Comparison of ENCODE assay signal across 17 cellular contexts in genomic region chr1:161196111-161196510, GRCh38. TPM values are rescaled to one million over a fixed set of nuclear protein-coding genes. Genes with fewer than 3 reads are reported as not detected.
DNase-seq lines count a peak whose midpoint lies in the region; ATAC-seq and TF ChIP-seq lines count a peak whose summit lies in the region.
"Had no signal": no experiment of that assay in that cellular context is flagged by ENCODE, and none has a peak within 500 bp of the region (broad histone marks: within the 10 kb centered on the region; RNA-seq: fewer than 3 reads in every experiment).

No MANE protein-coding gene starts in this region.

- H3K4me2 ChIP-seq in fibroblast of lung (ENCODE audit: extremely low read depth, insufficient read depth, low read length): no peak overlapping the region

- no peaks in the 10 kb centered on the region for H4K20me1 ChIP-seq in fibroblast of lung (ENCODE audit: control insufficient read depth, extremely low read depth, insufficient read depth, low read length)

- intact Hi-C loops in transverse colon (cut with DNase I; ENCODE audit: low total_unique reads): no loop called here

- no peak for DNase-seq in activated naive CD8-positive, alpha-beta T cell treated with anti-CD3 and anti-CD28 coated beads, Interleukin-2, amount 50 U/mL, for 24 hours
- no peak for DNase-seq in fibroblast of lung (ENCODE audit: low read depth in 2 of 2)
- DNase-seq in osteocyte (ENCODE audit: extremely low spot score, unreplicated experiment): no peak
- no peak for DNase-seq in transverse colon
- DNase-seq in NCI-H69 (lab: John Stamatoyannopoulos, UW): no peak
- no peak for DNase-seq in NCI-H2171 (lab: John Stamatoyannopoulos, UW)
- no peak for DNase-seq in mesothelial cell of epicardium (ENCODE audit: low spot score in 2 of 2, unreplicated experiment in 2 of 2)
- DNase-seq: activated CD8-positive, alpha-beta memory T cell treated with anti-CD3 and anti-CD28 coated beads, Interleukin-2, amount 50 U/mL, for 48 hours; activated naive CD8-positive, alpha-beta T cell treated with anti-CD3 and anti-CD28 coated beads, Interleukin-2, amount 10 ng/mL, durations not matched to agents 7 days and 5 days; CD8-positive, alpha-beta memory T cell; NCI-H1092 treated with DMSO at 0.1 percent for 48 hours; NCI-H345; stimulated activated CD4-positive, alpha-beta T cell treated with anti-CD3 and anti-CD28 coated beads, Interleukin-4, amount 100 ng/mL, for 24 hours had no signal

- H3K36me3 ChIP-seq in fibroblast of lung (ENCODE audit: control insufficient read depth, insufficient read depth, low read length) (peaks cover 13% of the 10 kb centered on the region), transverse colon (no peaks in the 10 kb centered on the region)

- H3K4me3 ChIP-seq in fibroblast of lung (replicated peaks in 1 of 4; ENCODE audit: control extremely low read depth in 1 of 4, insufficient read depth in 1 of 4, low read depth in 3 of 4, low read length in 4 of 4) (no peak overlapping the region), transverse colon (peak overlapping the region in 1 of 4 donors; percentile 37)

- H3K9ac ChIP-seq in fibroblast of lung (ENCODE audit: insufficient read depth, low read length): no peak overlapping the region

- H3K27me3 ChIP-seq in fibroblast of lung (ENCODE audit: control insufficient read depth, insufficient read depth, low read length) (no peaks in the 10 kb centered on the region), transverse colon (no peaks in the 10 kb centered on the region)

- ATAC-seq in activated naive CD8-positive, alpha-beta T cell treated with anti-CD3 and anti-CD28 coated beads, Interleukin-2, amount 50 U/mL, for 24 hours: no peak
- ATAC-seq: WTC11 had no signal

- WGBS in transverse colon (ENCODE audit: low coverage in 1 of 2), 2 donors: 80 to 95% methylated on average over 1 to 6 of the region's 7 CpGs

- H3K9me3 ChIP-seq in fibroblast of lung (ENCODE audit: control insufficient read depth, insufficient read depth, low read depth, low read length): no peaks in the 10 kb centered on the region
- H3K9me3 ChIP-seq in transverse colon: no peaks in the 10 kb centered on the region

- H3K27me3 Mint-ChIP-seq in activated naive CD8-positive, alpha-beta T cell: no peaks in the 10 kb centered on the region
- H3K27me3 Mint-ChIP-seq in activated naive CD8-positive, alpha-beta T cell treated with anti-CD3 and anti-CD28 coated beads, Interleukin-2, amount 50 U/mL, for 24 hours: no peaks in the 10 kb centered on the region
- H3K27me3 Mint-ChIP-seq in osteocyte (ENCODE audit: unreplicated experiment): no peaks in the 10 kb centered on the region
- no peaks in the 10 kb centered on the region for H3K27me3 Mint-ChIP-seq in mesothelial cell of epicardium (ENCODE audit: low read depth)
- H3K27me3 Mint-ChIP-seq: activated naive CD8-positive, alpha-beta T cell treated with anti-CD3 and anti-CD28 coated beads, Interleukin-2, amount 10 ng/mL, durations not matched to agents 7 days and 5 days; IgD-negative memory B cell had no signal

- peaks cover 44% of the 10 kb centered on the region for H3K4me1 ChIP-seq in fibroblast of lung (ENCODE audit: control insufficient read depth, extremely low read depth, insufficient read depth, low read length)
- peaks cover 28 to 43% (median 29%) of the 10 kb centered on the region in 4 donors for H3K4me1 ChIP-seq in transverse colon

- peaks cover 46% of the 10 kb centered on the region for H3K4me1 Mint-ChIP-seq in activated naive CD8-positive, alpha-beta T cell (ENCODE audit: low read depth)
- peaks cover 41% of the 10 kb centered on the region for H3K4me1 Mint-ChIP-seq in activated naive CD8-positive, alpha-beta T cell treated with anti-CD3 and anti-CD28 coated beads, Interleukin-2, amount 50 U/mL, for 24 hours
- H3K4me1 Mint-ChIP-seq in osteocyte (ENCODE audit: unreplicated experiment) (peaks cover 47% of the 10 kb centered on the region), mesothelial cell of epicardium (peaks cover 44% of the 10 kb centered on the region)

- peak overlapping the region; percentile 68 for H3K27ac Mint-ChIP-seq in activated naive CD8-positive, alpha-beta T cell
- no peak overlapping the region for H3K27ac Mint-ChIP-seq in activated naive CD8-positive, alpha-beta T cell treated with anti-CD3 and anti-CD28 coated beads, Interleukin-2, amount 50 U/mL, for 24 hours
- H3K27ac Mint-ChIP-seq in osteocyte (ENCODE audit: unreplicated experiment) (peak overlapping the region; percentile 7), mesothelial cell of epicardium (no peak overlapping the region)
- H3K27ac Mint-ChIP-seq: WTC11 had no signal

- no peak for TF ChIP-seq EP300 in transverse colon (IDR thresholded peaks at IDR 0.05; ENCODE audit: low read depth)

- H2AFZ ChIP-seq in fibroblast of lung (ENCODE audit: low read length): no peak overlapping the region

- H3K4me3 Mint-ChIP-seq in activated naive CD8-positive, alpha-beta T cell: no peak overlapping the region
- no peak overlapping the region for H3K4me3 Mint-ChIP-seq in activated naive CD8-positive, alpha-beta T cell treated with anti-CD3 and anti-CD28 coated beads, Interleukin-2, amount 50 U/mL, for 24 hours
- H3K4me3 Mint-ChIP-seq in osteocyte (ENCODE audit: unreplicated experiment) (no peak overlapping the region), mesothelial cell of epicardium (no peak overlapping the region)
- H3K4me3 Mint-ChIP-seq: activated naive CD8-positive, alpha-beta T cell treated with anti-CD3 and anti-CD28 coated beads, Interleukin-2, amount 10 ng/mL, durations not matched to agents 7 days and 5 days had no signal

- H3K27ac ChIP-seq in fibroblast of lung (ENCODE audit: insufficient read depth, low read length) (peak overlapping the region; percentile 95), transverse colon (peak overlapping the region; percentile 90 to 98 (median 94))

- H3K9me3 Mint-ChIP-seq in activated naive CD8-positive, alpha-beta T cell (ENCODE audit: low read depth): no peaks in the 10 kb centered on the region
- H3K9me3 Mint-ChIP-seq in activated naive CD8-positive, alpha-beta T cell treated with anti-CD3 and anti-CD28 coated beads, Interleukin-2, amount 50 U/mL, for 24 hours: no peaks in the 10 kb centered on the region
- H3K9me3 Mint-ChIP-seq in osteocyte (ENCODE audit: unreplicated experiment) (no peaks in the 10 kb centered on the region), mesothelial cell of epicardium (no peaks in the 10 kb centered on the region)
- H3K9me3 Mint-ChIP-seq: activated naive CD8-positive, alpha-beta T cell treated with anti-CD3 and anti-CD28 coated beads, Interleukin-2, amount 10 ng/mL, durations not matched to agents 7 days and 5 days; CD8-positive, alpha-beta memory T cell; IgD-negative memory B cell; WTC11 had no signal

- no peak for TF ChIP-seq POLR2A in transverse colon (IDR thresholded peaks at IDR 0.05)

- TF ChIP-seq CTCF in fibroblast of lung (conservative IDR thresholded peaks at IDR 0.05 in 1 of 2, IDR thresholded peaks at IDR 0.05 in 1 of 2; ENCODE audit: low read depth in 1 of 2, low read length in 2 of 2) (no peak), osteocyte (IDR thresholded peaks at IDR 0.05) (no peak), transverse colon (IDR thresholded peaks at IDR 0.05) (no peak), mesothelial cell of epicardium (IDR thresholded peaks at IDR 0.05; ENCODE audit: unreplicated experiment) (no peak)

- no peaks in the 10 kb centered on the region for H3K36me3 Mint-ChIP-seq in activated naive CD8-positive, alpha-beta T cell
- no peaks in the 10 kb centered on the region for H3K36me3 Mint-ChIP-seq in activated naive CD8-positive, alpha-beta T cell treated with anti-CD3 and anti-CD28 coated beads, Interleukin-2, amount 50 U/mL, for 24 hours (ENCODE audit: low read depth)
- peaks cover 2% of the 10 kb centered on the region for H3K36me3 Mint-ChIP-seq in osteocyte (ENCODE audit: unreplicated experiment)
- no peaks in the 10 kb centered on the region for H3K36me3 Mint-ChIP-seq in mesothelial cell of epicardium
- H3K36me3 Mint-ChIP-seq: activated naive CD8-positive, alpha-beta T cell treated with anti-CD3 and anti-CD28 coated beads, Interleukin-2, amount 10 ng/mL, durations not matched to agents 7 days and 5 days; IgD-negative memory B cell had no signal

- in situ Hi-C loops in transverse colon (cut with MboI; ENCODE audit: low pct_ligation_motif_present in 1 of 4, low pct_unique_long_range_greater_than_20kb in 1 of 4, low sequenced_read_pairs in 3 of 4): no loop called here

- H3K79me2 ChIP-seq in fibroblast of lung (ENCODE audit: control insufficient read depth, insufficient read depth, low read length): peaks cover 10% of the 10 kb centered on the region

RNA-seq across cellular contexts. Expression of gene ADAMTS4, which starts 2.7 kb away (rescaled TPM):
- total RNA-seq in fibroblast of lung: 0.51 and 1.3 TPM in 2 replicates
- 0.75 and 1.0 TPM in 2 replicates for polyA plus RNA-seq in fibroblast of lung
- polyA plus RNA-seq in fibroblast of lung (2012): 1.3 and 1.9 TPM in 2 replicates
- 6.6 and 14.3 TPM in 2 replicates for polyA minus RNA-seq in fibroblast of lung (ENCODE audit: low replicate concordance)
- 1.2 TPM in 2 replicates for total RNA-seq in osteocyte
- 10 to 100 TPM in 2 of 4 donors, 1 to 10 TPM in 2; 1.2 to 34.8 (median 7.2) TPM for total RNA-seq in transverse colon
- 6.8 to 9.9 TPM (median 9.2 TPM) in 3 replicates for total RNA-seq in mesothelial cell of epicardium
- polyA plus RNA-seq: IgD-negative memory B cell had no signal

RNA-seq across cellular contexts. Expression of gene NDUFS2, which starts 6.1 kb away (rescaled TPM):
- total RNA-seq in fibroblast of lung (142 and 194 TPM in 2 replicates), osteocyte (82.0 and 82.5 TPM in 2 replicates), transverse colon (100 to 1,000 TPM in 3 of 4 donors, 10 to 100 TPM in 1; 82.6 to 209 (median 144) TPM), mesothelial cell of epicardium (70.1 to 72.0 TPM (median 70.8 TPM) in 3 replicates)
- 135 and 141 TPM in 2 replicates for polyA plus RNA-seq in fibroblast of lung
- polyA plus RNA-seq in fibroblast of lung (2012): 104 and 105 TPM in 2 replicates
- polyA minus RNA-seq in fibroblast of lung (ENCODE audit: low replicate concordance): 144 and 179 TPM in 2 replicates

RNA-seq across cellular contexts. Expression of gene B4GALT3, which starts 18.8 kb away (rescaled TPM):
- total RNA-seq in fibroblast of lung (13.4 and 18.7 TPM in 2 replicates), osteocyte (21.7 and 24.3 TPM in 2 replicates), transverse colon (10 to 100 TPM in 3 of 4 donors, 1 to 10 TPM in 1; 3.0 to 71.4 (median 26.6) TPM), mesothelial cell of epicardium (38.0 to 43.0 TPM (median 40.5 TPM) in 3 replicates)
- 17.8 and 19.2 TPM in 2 replicates for polyA plus RNA-seq in fibroblast of lung
- polyA plus RNA-seq in fibroblast of lung (2012): 18.9 and 19.1 TPM in 2 replicates
- 28.8 and 39.9 TPM in 2 replicates for polyA minus RNA-seq in fibroblast of lung (ENCODE audit: low replicate concordance)

RNA-seq across cellular contexts. Expression of gene FCER1G, which starts 19.0 kb away (rescaled TPM):
- total RNA-seq in fibroblast of lung (not detected in 2 replicates), osteocyte (not detected in 2 replicates), transverse colon (100 to 1,000 TPM in 1 of 4 donors, 10 to 100 TPM in 3; 20.9 to 194 (median 49.2) TPM), mesothelial cell of epicardium (0.40 to 1.8 TPM (median 1.3 TPM) in 3 replicates)
- 0.21 and 0.85 TPM in 2 replicates for polyA plus RNA-seq in fibroblast of lung
- 0.23 and 0.43 TPM in 2 replicates for polyA plus RNA-seq in fibroblast of lung (2012)
- not detected in 2 replicates for polyA minus RNA-seq in fibroblast of lung (ENCODE audit: low replicate concordance)

RNA-seq across cellular contexts. Expression of gene APOA2, which starts 27.3 kb away (rescaled TPM):
- total RNA-seq in fibroblast of lung (not detected in 2 replicates), osteocyte (not detected in 2 replicates), transverse colon (not detected), mesothelial cell of epicardium (not detected in 3 replicates)
- not detected in 2 replicates for polyA plus RNA-seq in fibroblast of lung
- polyA plus RNA-seq in fibroblast of lung (2012): not detected in 2 replicates
- polyA minus RNA-seq in fibroblast of lung (ENCODE audit: low replicate concordance): not detected in 2 replicates
- total RNA-seq: activated naive CD8-positive, alpha-beta T cell treated with anti-CD3 and anti-CD28 coated beads, Interleukin-2, amount 10 ng/mL, durations not matched to agents 7 days and 5 days; CD8-positive, alpha-beta memory T cell had no signal
- polyA plus RNA-seq: CD8-positive, alpha-beta memory T cell; esophagus; IgD-negative memory B cell had no signal

Comparison
In these comparisons a context has a peak if more than half of its experiments do, and no peak if none do; other contexts are left out.
1. H3K27ac Mint-ChIP-seq: peak in activated naive CD8-positive, alpha-beta T cell (single experiment) and osteocyte (single experiment); none in activated naive CD8-positive, alpha-beta T cell treated with anti-CD3 and anti-CD28 coated beads, Interleukin-2, amount 50 U/mL, for 24 hours (single experiment) and mesothelial cell of epicardium (single experiment).